14 cellular contexts compared by ENCODE assay signal in genomic region chr1:26016944-26017545, GRCh38. TPM values are rescaled to one million over a fixed set of nuclear protein-coding genes. Genes with fewer than 3 reads are reported as not detected.
DNase-seq lines count a peak whose midpoint lies in the region; ATAC-seq and TF ChIP-seq lines count a peak whose summit lies in the region.
"Had no signal": no experiment of that assay in that cellular context is flagged by ENCODE, and none has a peak within 500 bp of the region (broad histone marks: within the 10 kb centered on the region; RNA-seq: fewer than 3 reads in every experiment).

No MANE protein-coding gene starts in this region.

- peaks cover 0 to 4% (median 0%) of the 10 kb centered on the region in 5 experiments for H3K9me3 Mint-ChIP-seq in brain
- H3K9me3 Mint-ChIP-seq in nephron progenitor cell: no peaks in the 10 kb centered on the region
- H3K9me3 Mint-ChIP-seq: neural crest cell had no signal

- TF ChIP-seq CTCF in brain (conservative IDR thresholded peaks at IDR 0.05) (no peak), nephron progenitor cell (IDR thresholded peaks at IDR 0.05) (no peak)

- H3K27me3 Mint-ChIP-seq in brain: peaks cover 4% of the 10 kb centered on the region
- H3K27me3 Mint-ChIP-seq in nephron progenitor cell (ENCODE audit: low read depth, poor library complexity): peaks cover 7% of the 10 kb centered on the region

- H3K4me3 ChIP-seq in Jurkat, Clone E6-1 (ENCODE audit: low read length): no peak overlapping the region; the same call in 1 of the 2 replicates

- DNase-seq in NCI-H1417 (lab: John Stamatoyannopoulos, UW) (peak in 2 of 3 experiments; percentile 17 to 44), NCI-H1417 treated with DMSO at 0.1 percent for 48 hours (lab: John Stamatoyannopoulos, UW) (no peak), nephron progenitor cell (no peak), KBM-7 (no peak)
- peak; percentile 75 for DNase-seq in Jurkat, Clone E6-1 (ENCODE audit: low read depth, low spot score)
- DNase-seq: 8988T; activated naive CD4-positive, alpha-beta T cell treated with anti-CD3 and anti-CD28 coated beads, Interleukin-2, amount 50 U/mL, for 16 hours; Calu3; NCI-H526 treated with DMSO at 0.1 percent for 48 hours; stimulated activated CD4-positive, alpha-beta T cell treated with anti-CD3 and anti-CD28 coated beads, Interleukin-12 subunit alpha, Interleukin-12 subunit beta, amount 100 ng/mL, for 4 hours had no signal

- H3K4me1 Mint-ChIP-seq in brain (peaks cover 58% of the 10 kb centered on the region), nephron progenitor cell (peaks cover 57% of the 10 kb centered on the region)

- ATAC-seq in HG03045 (IDR thresholded peaks at IDR 0.05; ENCODE audit: unreplicated experiment) (no peak), HG03196 (IDR thresholded peaks at IDR 0.05; ENCODE audit: unreplicated experiment) (no peak)

- H3K4me3 Mint-ChIP-seq in brain (peak overlapping the region in 4 of 5 experiments; percentile 23 to 67 (median 40)), nephron progenitor cell (no peak overlapping the region)

- H3K36me3 Mint-ChIP-seq in brain: no peaks in the 10 kb centered on the region
- H3K36me3 Mint-ChIP-seq in nephron progenitor cell (ENCODE audit: low read depth): no peaks in the 10 kb centered on the region

- peak overlapping the region; percentile 85 to 100 (median 93) for H3K27ac Mint-ChIP-seq in brain
- H3K27ac Mint-ChIP-seq in nephron progenitor cell: peak overlapping the region; percentile 48

- in situ Hi-C loops in KBM-7 (cut with MboI; ENCODE audit: low pct_unique_long_range_greater_than_20kb, low sequenced_read_pairs): no loop called here

RNA-seq across cellular contexts. Expression of gene EXTL1, which starts 4.5 kb away (rescaled TPM):
- not detected for polyA plus RNA-seq in Jurkat, Clone E6-1 (2012; ENCODE audit: insufficient read depth, insufficient read length)
- 6.9 TPM for polyA plus RNA-seq in brain (ENCODE audit: insufficient read depth, low read depth, low replicate concordance)

RNA-seq across cellular contexts. Expression of gene PAFAH2, which starts 19.2 kb away (rescaled TPM):
- polyA plus RNA-seq in Jurkat, Clone E6-1 (2012; ENCODE audit: insufficient read depth, insufficient read length): 10.0 TPM
- 8.7 TPM for polyA plus RNA-seq in brain (ENCODE audit: insufficient read depth, low read depth, low replicate concordance)

RNA-seq across cellular contexts. Expression of gene SLC30A2, which starts 28.9 kb away (rescaled TPM):
- polyA plus RNA-seq in Jurkat, Clone E6-1 (2012; ENCODE audit: insufficient read depth, insufficient read length): not detected
- not detected for polyA plus RNA-seq in brain (ENCODE audit: insufficient read depth, low read depth, low replicate concordance)

RNA-seq across cellular contexts. Expression of gene TRIM63, which starts 50.4 kb away (rescaled TPM):
- polyA plus RNA-seq in Jurkat, Clone E6-1 (2012; ENCODE audit: insufficient read depth, insufficient read length): not detected
- 0.54 TPM for polyA plus RNA-seq in brain (ENCODE audit: insufficient read depth, low read depth, low replicate concordance)

Comparison
In these comparisons a context has a peak if more than half of its experiments do, and no peak if none do; other contexts are left out.
1. DNase-seq: peak in NCI-H1417 (2 of 3) and Jurkat, Clone E6-1 (single experiment); none in NCI-H1417 treated with DMSO at 0.1 percent for 48 hours (single experiment), nephron progenitor cell (single experiment) and KBM-7 (single experiment).